In genomic region chr3:88148651-88149050, GRCh38 we compare ENCODE assay signal across 8 cellular contexts. TPM values are rescaled to one million over a fixed set of nuclear protein-coding genes. Genes with fewer than 3 reads are reported as not detected.
DNase-seq lines count a peak whose midpoint lies in the region; FAIRE-seq and TF ChIP-seq lines count a peak whose summit lies in the region.

No MANE protein-coding gene starts in this region.

- H3K79me2 ChIP-seq in Loucy (ENCODE audit: insufficient read depth, low read length) = peaks cover 67% of the 10 kb centered on the region

- no peaks in the 10 kb centered on the region for H3K27me3 Mint-ChIP-seq in nephron (ENCODE audit: low read depth)

- DNase-seq in AG10803 (ENCODE audit: low read depth) = no peak
- no peak for DNase-seq in posterior vena cava (ENCODE audit: low spot score)
- DNase-seq in GM12891 (ENCODE audit: insufficient read length, low spot score) = no peak
- no peak for DNase-seq in putamen (ENCODE audit: low spot score)
- DNase-seq in RCC 7860 (ENCODE audit: low spot score) = no peak

- FAIRE-seq in GM12891 (lab: Jason Lieb, UNC) (no peak), RCC 7860 (lab: Jason Lieb, UNC) (no peak)

- no peaks in the 10 kb centered on the region for H3K9me3 ChIP-seq in Loucy (ENCODE audit: insufficient read depth, low read depth, low read length)
- H3K9me3 ChIP-seq in ectodermal cell (ENCODE audit: control insufficient read depth, low read length) = no peaks in the 10 kb centered on the region

- no peaks in the 10 kb centered on the region for H3F3A ChIP-seq in Loucy (ENCODE audit: low read depth)

- H3K4me1 Mint-ChIP-seq in nephron = peaks cover 27% of the 10 kb centered on the region

- H3K4me3 Mint-ChIP-seq in nephron = peak overlapping the region; percentile 99 to 100 (median 99)

- no peaks in the 10 kb centered on the region for H3K9me3 Mint-ChIP-seq in nephron

- H3K4me3 ChIP-seq in AG10803 (ENCODE audit: low read length) (peak overlapping the region; percentile 96), Loucy (ENCODE audit: low read length, poor library complexity, severe bottlenecking) (peak overlapping the region; percentile 96), ectodermal cell (ENCODE audit: insufficient read depth, low read depth, low read length) (peak overlapping the region; percentile 94)

- intact Hi-C loops in posterior vena cava (cut with DNase I) = no loop called here

- 82 to 85% methylated on average over 17 of the region's 17 CpGs for WGBS in ectodermal cell, 2 experiments

- H3K9ac ChIP-seq in Loucy (ENCODE audit: low read depth, low read length, poor library complexity, severe bottlenecking) = peak overlapping the region; percentile 94

- H4K20me1 ChIP-seq in Loucy (ENCODE audit: insufficient read depth, low read length, poor library complexity, severe bottlenecking) = peaks cover 28% of the 10 kb centered on the region

- H3K27me3 ChIP-seq in Loucy (ENCODE audit: insufficient read depth, low read length, poor library complexity, severe bottlenecking) (no peaks in the 10 kb centered on the region), ectodermal cell (ENCODE audit: control insufficient read depth, insufficient read depth, low read length, poor library complexity, severe bottlenecking) (no peaks in the 10 kb centered on the region)

- H3K9me2 ChIP-seq in Loucy (replicated peaks; ENCODE audit: low read depth, low read length) = no peaks in the 10 kb centered on the region

- peak overlapping the region; percentile 99 for H2AFZ ChIP-seq in Loucy (ENCODE audit: low read length)

- H3K4me1 ChIP-seq in Loucy (ENCODE audit: insufficient read depth, low read length, poor library complexity, severe bottlenecking) (peaks cover 37% of the 10 kb centered on the region), ectodermal cell (ENCODE audit: control insufficient read depth, insufficient read depth, low read length) (no peaks in the 10 kb centered on the region)

- H3K27ac ChIP-seq in ectodermal cell (ENCODE audit: insufficient read depth, low read depth, low read length, poor library complexity, severe bottlenecking) = no peak overlapping the region

- H3K4me2 ChIP-seq in Loucy (ENCODE audit: low read depth, low read length, poor library complexity, severe bottlenecking) = peak overlapping the region; percentile 91

- H3K36me3 ChIP-seq in Loucy (ENCODE audit: insufficient read depth, low read length) (no peaks in the 10 kb centered on the region), ectodermal cell (ENCODE audit: control insufficient read depth, insufficient read depth, low read length) (peaks cover 7% of the 10 kb centered on the region)

- H3K27ac Mint-ChIP-seq in nephron = peak overlapping the region; percentile 99

- peaks cover 12% of the 10 kb centered on the region for H3K36me3 Mint-ChIP-seq in nephron (ENCODE audit: low read depth)

- no peak for TF ChIP-seq POLR2A in GM12891 (IDR thresholded peaks at IDR 0.05; ENCODE audit: low read depth, low read length)

- TF ChIP-seq CTCF in AG10803 (conservative IDR thresholded peaks at IDR 0.05; ENCODE audit: low read length) = no peak
- no peak for TF ChIP-seq CTCF in Loucy (conservative IDR thresholded peaks at IDR 0.05; ENCODE audit: low read length)
- TF ChIP-seq CTCF in nephron (IDR thresholded peaks at IDR 0.05; ENCODE audit: unreplicated experiment in 3 of 3) = no peak

TF ChIP-seq in GM12891, 5 proteins besides CTCF, POLR2A, EP300 and RAD21:
- no peak for TF ChIP-seq POU2F2 (IDR thresholded peaks at IDR 0.05; ENCODE audit: low read depth, low read length)
- no peak for TF ChIP-seq PAX5 (IDR thresholded peaks at IDR 0.05; ENCODE audit: insufficient read depth, low read length, severe bottlenecking)
- TF ChIP-seq SPI1 (IDR thresholded peaks at IDR 0.05; ENCODE audit: low read depth, low read length) = no peak
- no peak for TF ChIP-seq TAF1 (IDR thresholded peaks at IDR 0.05; ENCODE audit: low read depth, low read length)
- TF ChIP-seq POLR2AphosphoS5 (IDR thresholded peaks at IDR 0.05; ENCODE audit: low read depth, low read length) = no peak

RNA-seq across cellular contexts. Expression of gene C3orf38, which starts 1.1 kb away (rescaled TPM):
- 34.8 TPM for polyA plus RNA-seq in ectodermal cell (2013, experiment 1 of 4)
- 39.9 TPM for polyA plus RNA-seq in ectodermal cell (2013, experiment 2 of 4)
- 33.8 TPM for polyA plus RNA-seq in ectodermal cell (2013, experiment 3 of 4)
- polyA plus RNA-seq in ectodermal cell (2013, experiment 4 of 4) = 35.3 TPM
- total RNA-seq in posterior vena cava = 10 to 100 TPM; 19.8 to 22.9 TPM
- polyA plus RNA-seq in GM12891 (2012; ENCODE audit: low read depth, missing spikeins) = 20.7 TPM
